Comparison of ENCODE assay signal across 8 cellular contexts in the genomic region with DNA sequence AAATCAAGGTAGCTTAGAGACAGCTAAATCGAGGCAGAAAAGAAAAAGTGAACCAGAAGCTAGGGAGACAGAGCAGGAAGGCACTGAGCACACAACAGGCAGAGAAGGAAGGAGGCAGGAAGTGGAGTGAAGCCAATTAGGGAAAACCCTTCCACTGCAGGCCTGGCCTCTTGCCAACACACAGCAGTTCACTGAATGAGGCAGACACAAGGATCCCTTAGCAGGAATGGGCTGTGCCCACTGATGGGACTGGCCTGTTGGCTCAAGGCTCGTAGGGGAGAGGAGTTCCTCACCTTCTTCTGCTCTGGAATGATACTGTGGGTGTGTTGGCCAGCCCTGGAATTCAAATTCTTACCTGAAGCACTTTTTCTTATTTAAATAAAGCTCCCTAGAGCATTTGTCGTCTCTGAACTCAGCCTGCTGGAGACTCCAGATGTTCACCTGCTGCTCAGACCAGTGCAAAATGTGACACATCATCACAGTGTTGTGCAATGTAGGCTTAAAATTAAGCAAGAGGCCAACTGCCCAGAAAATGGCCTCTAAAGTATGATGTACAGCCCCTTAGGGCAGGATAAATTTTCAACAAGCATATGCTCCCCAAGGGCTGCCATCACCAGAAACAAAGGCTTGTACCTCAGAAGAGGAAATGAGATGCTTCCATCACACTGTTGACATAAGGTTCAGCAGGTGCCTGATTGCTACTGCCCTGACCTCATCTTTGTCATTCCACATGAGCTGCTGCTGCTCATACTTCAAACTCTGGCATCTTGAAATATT.
A peak's percentile ranks its signal among the peaks of the same experiment; 100 is the strongest.
DNase-seq lines count a peak whose midpoint lies in the region; ATAC-seq and TF ChIP-seq lines count a peak whose summit lies in the region.

No MANE protein-coding gene starts in this region.

- no peaks in the 10 kb centered on the region for H3K27me3 ChIP-seq in suprapubic skin

- H3K36me3 ChIP-seq in suprapubic skin, result no peaks in the 10 kb centered on the region

- intact Hi-C loops in sciatic nerve (cut with DNase I), result no loop called here

- DNase-seq in NCI-H2081 (lab: John Stamatoyannopoulos, UW) (peak; percentile 9 to 46), NCI-H2081 treated with DMSO at 0.1 percent for 48 hours (lab: John Stamatoyannopoulos, UW) (no peak), NCI-H345 treated with DMSO at 0.1 percent for 48 hours (lab: John Stamatoyannopoulos, UW; ENCODE audit: unreplicated experiment) (peak; percentile 97), epithelial cell of esophagus (ENCODE audit: low read depth) (peak; percentile 60), sciatic nerve (ENCODE audit: low spot score) (no peak), NCI-H1092 treated with DMSO at 0.1 percent for 48 hours (lab: John Stamatoyannopoulos, UW) (no peak), suprapubic skin (ENCODE audit: low spot score in 2 of 2) (no peak)

- no peaks in the 10 kb centered on the region for H3K9me3 ChIP-seq in suprapubic skin

- H3K4me3 ChIP-seq in epithelial cell of esophagus (ENCODE audit: low read length) (no peak overlapping the region), suprapubic skin (no peak overlapping the region)

- WGBS in suprapubic skin, result 20% methylated on average over 3 of the region's 3 CpGs

- no peak for TF ChIP-seq POLR2A in suprapubic skin (IDR thresholded peaks at IDR 0.05)

- H3K4me1 ChIP-seq in suprapubic skin, result no peaks in the 10 kb centered on the region

- TF ChIP-seq CTCF in epithelial cell of esophagus (IDR thresholded peaks at IDR 0.05; ENCODE audit: insufficient read depth, low read depth, low read length, missing control alignments) (no peak), suprapubic skin (IDR thresholded peaks at IDR 0.05) (no peak)

- peak; percentile 93 for ATAC-seq in sciatic nerve
- no peak for ATAC-seq in activated CD4-positive, CD25-positive, alpha-beta regulatory T cell treated with anti-CD3 and anti-CD28 coated beads, Interleukin-2, amount 50 U/mL, for 24 hours

- H3K27ac ChIP-seq in suprapubic skin, result no peak overlapping the region

- TF ChIP-seq EP300 in suprapubic skin (IDR thresholded peaks at IDR 0.05), result no peak

Comparison
In these comparisons a context has a peak if more than half of its experiments do, and no peak if none do; other contexts are left out.
1. DNase-seq: peak in NCI-H2081 (2 of 2), NCI-H345 treated with DMSO at 0.1 percent for 48 hours (single experiment) and epithelial cell of esophagus (single experiment); none in NCI-H2081 treated with DMSO at 0.1 percent for 48 hours (single experiment), sciatic nerve (single experiment), NCI-H1092 treated with DMSO at 0.1 percent for 48 hours (single experiment) and suprapubic skin (0 of 2).